Comparison of ENCODE assay signal across 15 cellular contexts in genomic region chr20:8404912-8405635, GRCh38.
"Had no signal": no experiment of that assay in that cellular context is flagged by ENCODE, and none has a peak within 500 bp of the region (broad histone marks: within the 10 kb centered on the region; RNA-seq: fewer than 3 reads in every experiment).

No MANE protein-coding gene starts in this region.

- DNase-seq: activated CD4-positive, alpha-beta memory T cell treated with anti-CD3 and anti-CD28 coated beads for 36 hours; activated CD4-positive, CD25-positive, alpha-beta regulatory T cell treated with anti-CD3 and anti-CD28 coated beads, Interleukin-2, amount 50 U/mL, for 72 hours; activated effector memory CD4-positive, alpha-beta T cell treated with anti-CD3 and anti-CD28 coated beads, Interleukin-2, amount 50 U/mL, for 16 hours; activated T-cell treated with anti-CD3 and anti-CD28 coated beads, Interleukin-2, amount 50 U/mL, for 4 hours; amygdala; dermis blood vessel endothelial cell; endodermal cell; erythroblast; left cardiac atrium; mammary epithelial cell; naive thymus-derived CD8-positive, alpha-beta T cell; stimulated activated CD4-positive, alpha-beta T cell treated with anti-CD3 and anti-CD28 coated beads, Interleukin-15, amount 100 ng/mL, for 24 hours; stimulated activated CD4-positive, alpha-beta T cell treated with anti-CD3 and anti-CD28 coated beads, Interleukin-4, amount 100 ng/mL, for 4 hours; T-helper 2 cell had no signal

- ATAC-seq: activated naive CD4-positive, alpha-beta T cell treated with anti-CD3 and anti-CD28 coated beads, Interleukin-2, amount 50 U/mL, for 72 hours; activated T-cell treated with anti-CD3 and anti-CD28 coated beads, Interleukin-2, amount 50 U/mL, for 4 hours; naive thymus-derived CD8-positive, alpha-beta T cell had no signal
